In the genomic region with DNA sequence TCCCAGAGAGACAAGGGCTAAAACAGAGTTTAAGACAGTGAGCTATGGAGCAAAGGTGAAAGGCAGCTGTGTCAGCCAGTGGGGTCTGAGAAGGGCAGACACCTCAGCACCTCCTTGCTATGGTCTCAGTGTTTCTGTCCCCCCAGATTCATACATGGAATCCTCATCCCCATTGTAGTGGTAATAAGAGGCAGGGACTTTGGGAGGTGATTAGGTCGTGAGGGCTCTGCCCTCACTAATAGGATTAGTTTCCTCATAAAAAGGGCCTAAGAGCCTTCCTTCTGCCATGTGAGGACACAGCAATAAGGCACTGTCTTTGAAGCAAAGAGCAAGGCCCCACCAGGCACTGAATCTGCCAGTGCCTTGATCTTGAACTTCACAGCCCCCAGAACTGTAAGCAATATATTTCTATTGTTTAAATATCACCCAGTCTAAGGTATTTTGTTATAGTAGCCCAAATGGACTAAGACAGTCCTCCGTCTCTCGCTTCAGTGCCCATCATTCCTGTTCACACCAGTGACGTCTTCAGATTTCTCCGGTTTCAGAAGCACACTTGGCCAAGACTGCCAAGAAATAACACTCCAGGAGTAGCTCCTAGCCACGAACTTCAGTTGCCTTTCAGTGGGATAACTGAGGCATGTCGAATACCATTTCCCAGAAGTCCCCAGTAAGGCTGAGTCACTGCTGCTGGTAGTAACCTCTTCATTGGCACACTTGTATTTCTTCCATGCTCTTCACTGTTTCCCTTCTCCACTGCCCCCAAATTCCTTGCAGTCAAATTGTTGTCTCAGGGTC, we compare ENCODE assay signal across 21 cellular contexts. TPM values are rescaled to one million over a fixed set of nuclear protein-coding genes. Genes with fewer than 3 reads are reported as not detected.
DNase-seq lines count a peak whose midpoint lies in the region; ATAC-seq, FAIRE-seq and TF ChIP-seq lines count a peak whose summit lies in the region.
"Had no signal": no experiment of that assay in that cellular context is flagged by ENCODE, and none has a peak within 500 bp of the region (broad histone marks: within the 10 kb centered on the region; RNA-seq: fewer than 3 reads in every experiment).

No MANE protein-coding gene starts in this region.

- H3K9me3 Mint-ChIP-seq in H9: peaks cover 0 to 8% of the 10 kb centered on the region in 2 experiments; a peak in 1 of 5 replicates
- no peaks in the 10 kb centered on the region for H3K9me3 Mint-ChIP-seq in endothelial cell (ENCODE audit: unreplicated experiment)
- H3K9me3 Mint-ChIP-seq: HFFc6 had no signal

- no peak overlapping the region for H3K23ac ChIP-seq in H9 (ENCODE audit: insufficient read length, low read depth, low read length)

- H4K8ac ChIP-seq in H9 (replicated peaks; ENCODE audit: insufficient read length, low read depth, low read length): no peak overlapping the region

- no peak overlapping the region for H2BK5ac ChIP-seq in H9 (ENCODE audit: insufficient read length, low read length)

- no peak overlapping the region for H3K4ac ChIP-seq in H9 (ENCODE audit: low read depth, low read length)

- TF ChIP-seq CTCF in H9 (conservative IDR thresholded peaks at IDR 0.05): no peak
- TF ChIP-seq CTCF in endothelial cell (IDR thresholded peaks at IDR 0.05; ENCODE audit: unreplicated experiment): no peak

- H2BK20ac ChIP-seq in H9 (ENCODE audit: low read depth, low read length, poor library complexity, severe bottlenecking): no peak overlapping the region

- no peak overlapping the region for H4K91ac ChIP-seq in H9 (ENCODE audit: insufficient read length, low read depth, low read length)

- H3K9me3 ChIP-seq in H9 (ENCODE audit: control insufficient read depth, low read depth, low read length): no peaks in the 10 kb centered on the region
- H3K9me3 ChIP-seq: A549 had no signal

- no peak overlapping the region for H2BK15ac ChIP-seq in H9 (ENCODE audit: low read depth, low read length)

- H3K4me3 Mint-ChIP-seq in H9 (no peak overlapping the region), endothelial cell (ENCODE audit: unreplicated experiment) (no peak overlapping the region)
- H3K4me3 Mint-ChIP-seq: CD14-positive monocyte; CD8-positive, alpha-beta T cell; HFFc6 had no signal

- no peak for FAIRE-seq in RCC 7860 (lab: Jason Lieb, UNC)
- FAIRE-seq: A549, D721Med, GM18507 had no signal

- peaks cover 0 to 18% (median 1%) of the 10 kb centered on the region in 3 experiments; a peak in 2 of 7 replicates for H3K36me3 Mint-ChIP-seq in H9 (ENCODE audit: insufficient read depth in 1 of 3, low read depth in 3 of 3)
- H3K36me3 Mint-ChIP-seq in endothelial cell (ENCODE audit: low read depth, unreplicated experiment): no peaks in the 10 kb centered on the region
- H3K36me3 Mint-ChIP-seq: CD14-positive monocyte; CD8-positive, alpha-beta T cell had no signal

- H3K56ac ChIP-seq in H9 (ENCODE audit: insufficient read length, low read depth, low read length): no peak overlapping the region

- H3K4me2 ChIP-seq in H9 (ENCODE audit: insufficient read depth, insufficient read length, low read length): no peak overlapping the region
- H3K4me2 ChIP-seq: A549 had no signal

- peaks cover 4% of the 10 kb centered on the region; the same call in 1 of the 2 replicates for H3K4me1 ChIP-seq in H9 (ENCODE audit: insufficient read depth, low read length)
- H3K4me1 ChIP-seq: A549 had no signal

- no CpG with 5 or more reads among the region's 7 CpGs for WGBS in H9 (ENCODE audit: extremely low coverage, insufficient read length, low lambda C conversion rate)

- no peak overlapping the region for H4K5ac ChIP-seq in H9 (ENCODE audit: insufficient read length, low read depth, low read length)

- no peak overlapping the region for H3K14ac ChIP-seq in H9 (ENCODE audit: insufficient read depth, low read length)

- no peak overlapping the region for H3T11ph ChIP-seq in H9 (ENCODE audit: low read length)

- no peak overlapping the region for H2AK5ac ChIP-seq in H9 (ENCODE audit: insufficient read length, low read length)

- H3K79me2 ChIP-seq in H9 (ENCODE audit: insufficient read depth, low read length): no peaks in the 10 kb centered on the region

- no peak overlapping the region for H3K18ac ChIP-seq in H9 (ENCODE audit: insufficient read length, low read depth, low read length)

- no peak overlapping the region for H3K9ac ChIP-seq in H9 (ENCODE audit: extremely low read depth, insufficient read length, low read length)

- H2BK12ac ChIP-seq in H9 (ENCODE audit: insufficient read length, low read depth, low read length): no peak overlapping the region

- H3K27me3 Mint-ChIP-seq in H9 (ENCODE audit: low read depth): no peaks in the 10 kb centered on the region; the same call in 1 of the 2 replicates
- no peaks in the 10 kb centered on the region for H3K27me3 Mint-ChIP-seq in endothelial cell (ENCODE audit: unreplicated experiment)

- H3K27ac Mint-ChIP-seq in H9 (no peak overlapping the region; a peak in 1 of 7 replicates), endothelial cell (ENCODE audit: unreplicated experiment) (no peak overlapping the region)
- H3K27ac Mint-ChIP-seq: CD14-positive monocyte; CD8-positive, alpha-beta T cell; HFFc6 had no signal

- ATAC-seq in GM21423 (IDR thresholded peaks at IDR 0.05; ENCODE audit: unreplicated experiment): no peak
- ATAC-seq: A549; CD8-positive, alpha-beta T cell had no signal

- no peaks in the 10 kb centered on the region for H4K20me1 ChIP-seq in H9 (ENCODE audit: control insufficient read depth, insufficient read depth, insufficient read length)

- H3K23me2 ChIP-seq in H9 (ENCODE audit: insufficient read length, low read depth, low read length, poor library complexity, severe bottlenecking): no peaks in the 10 kb centered on the region

- no peak overlapping the region for H3K27ac ChIP-seq in H9 (ENCODE audit: insufficient read length, low read depth, low read length)
- H3K27ac ChIP-seq: A549, HL-60 had no signal

- H3K27me3 ChIP-seq in H9 (ENCODE audit: insufficient read depth, low read length): no peaks in the 10 kb centered on the region

- no peaks in the 10 kb centered on the region for H3K79me1 ChIP-seq in H9 (ENCODE audit: insufficient read depth, low read depth, low read length, poor library complexity, severe bottlenecking)

- H3K4me1 Mint-ChIP-seq in H9: peaks cover 44 to 47% of the 10 kb centered on the region in 2 experiments
- H3K4me1 Mint-ChIP-seq in endothelial cell (ENCODE audit: unreplicated experiment): no peaks in the 10 kb centered on the region
- H3K4me1 Mint-ChIP-seq: CD14-positive monocyte had no signal

- DNase-seq in HK-2 (ENCODE audit: unreplicated experiment) (peak; percentile 4), RCC 7860 (ENCODE audit: low spot score) (peak; percentile 32), glomerular visceral epithelial cell (ENCODE audit: extremely low spot score) (peak; percentile 23), renal cortical epithelial cell (ENCODE audit: low read depth) (peak; percentile 93), H9 (no peak), endothelial cell (ENCODE audit: low spot score) (no peak)
- DNase-seq: CD8-positive, alpha-beta T cell; COR-L47; DMS153; GF-D8; GOT3; HCEC 1CT; HFFc6; IMR-90; KBM-7 had no signal

- H2BK120ac ChIP-seq in H9 (ENCODE audit: low read depth, low read length, poor library complexity, severe bottlenecking): no peak overlapping the region

- H2AFZ ChIP-seq in H9 (ENCODE audit: low read length): no peak overlapping the region

RNA-seq across cellular contexts. Expression of a gene that starts 32.7 kb away (rescaled TPM):
- total RNA-seq in renal cortical epithelial cell (1.4 and 4.2 TPM in 2 replicates), H9 (2021) (15.2 and 17.5 TPM in 2 replicates), endothelial cell (ENCODE audit: unreplicated experiment) (0.90 TPM)

Comparison
In these comparisons a context has a peak if more than half of its experiments do, and no peak if none do; other contexts are left out.
1. DNase-seq: peak in HK-2 (single experiment), RCC 7860 (single experiment), glomerular visceral epithelial cell (single experiment) and renal cortical epithelial cell (single experiment); none in H9 (single experiment) and endothelial cell (single experiment).